30 cellular contexts compared by ENCODE assay signal in the genomic region with DNA sequence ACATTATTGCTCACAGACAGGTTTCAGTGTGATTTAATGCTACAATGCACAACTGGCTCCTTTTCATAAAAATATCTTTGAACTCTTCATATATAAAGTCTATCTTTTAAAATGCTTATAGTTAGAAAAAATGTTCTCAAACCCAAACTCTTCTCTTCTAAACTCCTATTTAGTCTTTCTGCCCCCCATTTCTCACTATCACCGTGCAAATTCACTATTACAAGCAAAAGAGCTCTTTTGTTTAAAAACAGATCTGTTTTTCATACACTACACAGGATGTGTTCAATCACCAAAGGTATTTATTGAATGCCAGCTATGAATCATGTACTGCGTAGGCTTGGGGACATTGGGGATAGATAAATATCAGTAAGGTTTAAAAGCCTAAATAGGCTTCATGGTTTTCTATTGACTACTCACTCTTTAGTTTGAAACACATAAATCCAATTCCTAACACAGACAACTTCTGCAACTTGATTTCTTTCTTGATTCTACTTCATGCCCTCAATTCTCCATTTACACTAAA.
"Had no signal": no experiment of that assay in that cellular context is flagged by ENCODE, and none has a peak within 500 bp of the region (broad histone marks: within the 10 kb centered on the region; RNA-seq: fewer than 3 reads in every experiment).

No MANE protein-coding gene starts in this region.

- H3K4me3 ChIP-seq: ascending aorta, cardiac muscle cell, MG63, Peyer's patch, SJCRH30 had no signal

- H3K27me3 ChIP-seq: ascending aorta, cardiac muscle cell, MG63, Peyer's patch, SJCRH30 had no signal

- H3K4me1 ChIP-seq: ascending aorta, Peyer's patch, SJCRH30 had no signal

- H3K27ac ChIP-seq: ascending aorta, cardiac muscle cell, Peyer's patch, RWPE1, SJCRH30 had no signal

- ATAC-seq: activated CD8-positive, alpha-beta T cell treated with anti-CD3 and anti-CD28 coated beads, Interleukin-2, amount 10 ng/mL, durations not matched to agents 7 days and 5 days; T-helper 17 cell; WTC11 had no signal

- H3K9me3 ChIP-seq: ascending aorta, MG63, Peyer's patch, SJCRH30 had no signal

- DNase-seq: activated CD4-positive, alpha-beta T cell treated with anti-CD3 and anti-CD28 coated beads for 48 hours; activated CD4-positive, alpha-beta T cell treated with anti-CD3 and anti-CD28 coated beads, Interleukin-2, amount 50 U/mL, for 4 hours; activated CD4-positive, CD25-positive, alpha-beta regulatory T cell treated with anti-CD3 and anti-CD28 coated beads, Interleukin-2, amount 50 U/mL, for 72 hours; activated CD8-positive, alpha-beta memory T cell treated with anti-CD3 and anti-CD28 coated beads, Interleukin-2, amount 50 U/mL, for 48 hours; activated CD8-positive, alpha-beta T cell treated with anti-CD3 and anti-CD28 coated beads, Interleukin-2, amount 10 ng/mL, durations not matched to agents 7 days and 5 days; activated effector memory CD4-positive, alpha-beta T cell treated with Interleukin-2 at 50 U/mL for 16 hours; activated naive CD4-positive, alpha-beta T cell; activated T-cell treated with anti-CD3 and anti-CD28 coated beads, Interleukin-2, amount 50 U/mL, for 1 hour; amniotic stem cell; MG63; MV-4-11; NCI-H1092 treated with DMSO at 0.1 percent for 48 hours; NCI-H1417 treated with DMSO at 0.1 percent for 48 hours; NCI-H1694; NCI-H2029; NCI-H2107; NCI-H345; NCI-H510A; NCI-H526 treated with DMSO at 0.1 percent for 48 hours; NCI-H82; NK-92 treated with Interleukin-12 subunit alpha and Interleukin-12 subunit beta, amount 100 ng/mL, for 24 hours; OCI-M1; Peyer's patch; Right ventricle myocardium superior; SJCRH30; T-helper 17 cell had no signal

- H3K36me3 ChIP-seq: ascending aorta, cardiac muscle cell, MG63, Peyer's patch, SJCRH30 had no signal
